ENCODE assay signal across 1 cellular context in the genomic region with DNA sequence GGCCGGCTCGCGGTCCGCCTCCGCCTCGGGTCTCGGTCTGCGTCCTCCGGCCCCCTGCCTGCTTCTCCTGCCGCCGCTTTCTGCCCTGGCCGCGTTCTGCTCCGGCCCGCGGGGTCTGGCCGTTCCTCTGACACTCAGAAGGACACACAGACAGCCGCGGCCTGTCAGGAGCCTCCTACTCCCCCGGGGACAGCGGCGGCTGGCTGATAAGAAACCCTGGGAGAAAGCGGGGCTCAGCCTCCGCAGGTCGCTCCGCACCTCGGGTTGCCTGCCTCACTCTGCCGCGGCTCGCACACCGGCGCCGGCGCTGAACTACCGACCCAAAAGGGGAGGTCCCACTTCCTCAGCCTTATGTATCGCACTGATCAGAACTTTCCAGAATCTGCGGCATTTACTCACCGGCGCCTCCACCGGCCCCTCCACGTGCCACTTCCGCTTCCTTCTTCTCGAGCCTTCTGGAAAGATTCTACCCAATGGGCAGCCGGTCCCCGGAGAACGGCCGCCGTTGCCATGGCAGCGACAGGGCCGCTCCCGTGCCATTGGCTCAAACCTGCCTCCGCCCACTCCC.
TF ChIP-seq lines count a peak whose summit lies in the region.

A gene (minus strand): TSS at position 322 of the 568 bp plus-strand sequence. CDS start 322 bp downstream, outside the sequence.

TF ChIP-seq in K562, 482 proteins besides CTCF, POLR2A, EP300 and RAD21 (continued from another document and continues in another):
- TF ChIP-seq SIN3A (IDR thresholded peaks at IDR 0.05; ENCODE audit: borderline replicate concordance in 2 of 2, control insufficient read depth in 1 of 2, low read depth in 2 of 2, low read length in 2 of 2) = peak in 1 of 2 experiments; percentile 13; a peak in 1 of 4 replicates
- TF ChIP-seq DACH1 (IDR thresholded peaks at IDR 0.05; ENCODE audit: partially characterized antibody) = no peak
- no peak for TF ChIP-seq ZNF584 (CRISPR knock-in tag; IDR thresholded peaks at IDR 0.05; ENCODE audit: low read depth)
- no peak for TF ChIP-seq ZNF224 (CRISPR knock-in tag; IDR thresholded peaks at IDR 0.05)
- TF ChIP-seq THRAP3 (IDR thresholded peaks at IDR 0.05; ENCODE audit: borderline replicate concordance) = no peak
- TF ChIP-seq ZNF134 (CRISPR knock-in tag; conservative IDR thresholded peaks at IDR 0.05) = no peak
- no peak for TF ChIP-seq ZFP1 (CRISPR knock-in tag; IDR thresholded peaks at IDR 0.05)
- no peak for TF ChIP-seq ZNF445 (CRISPR knock-in tag; IDR thresholded peaks at IDR 0.05; ENCODE audit: low read depth)
- TF ChIP-seq, protein P1, sequence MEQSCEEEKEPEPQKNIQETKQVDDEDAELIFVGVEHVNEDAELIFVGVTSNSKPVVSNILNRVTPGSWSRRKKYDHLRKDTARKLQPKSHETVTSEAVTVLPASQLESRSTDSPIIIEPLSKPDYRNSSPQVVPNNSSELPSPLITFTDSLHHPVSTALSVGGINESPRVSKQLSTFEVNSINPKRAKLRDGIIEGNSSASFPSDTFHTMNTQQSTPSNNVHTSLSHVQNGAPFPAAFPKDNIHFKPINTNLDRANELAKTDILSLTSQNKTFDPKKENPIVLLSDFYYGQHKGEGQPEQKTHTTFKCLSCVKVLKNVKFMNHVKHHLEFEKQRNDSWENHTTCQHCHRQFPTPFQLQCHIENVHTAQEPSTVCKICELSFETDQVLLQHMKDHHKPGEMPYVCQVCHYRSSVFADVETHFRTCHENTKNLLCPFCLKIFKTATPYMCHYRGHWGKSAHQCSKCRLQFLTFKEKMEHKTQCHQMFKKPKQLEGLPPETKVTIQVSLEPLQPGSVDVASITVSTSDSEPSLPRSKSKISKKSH (CRISPR knock-in tag; IDR thresholded peaks at IDR 0.05) = no peak
- TF ChIP-seq ETV5 (CRISPR knock-in tag; IDR thresholded peaks at IDR 0.05; ENCODE audit: low read depth) = no peak
- no peak for TF ChIP-seq TCF3 (CRISPR knock-in tag; IDR thresholded peaks at IDR 0.05)
- TF ChIP-seq TAF1 (IDR thresholded peaks at IDR 0.05; ENCODE audit: control insufficient read depth, extremely low read depth, insufficient read depth, low read length, severe bottlenecking) = peak; percentile 56
- TF ChIP-seq ZEB2 (IDR thresholded peaks at IDR 0.05) = 0 out of 2 replicates have a peak, but pooled peaks have one; percentile 26
- TF ChIP-seq ZNF551 (CRISPR knock-in tag; IDR thresholded peaks at IDR 0.05) = no peak
- no peak for TF ChIP-seq ZFPM2 (CRISPR knock-in tag; IDR thresholded peaks at IDR 0.05)
- no peak for TF ChIP-seq KAT8 (IDR thresholded peaks at IDR 0.05; ENCODE audit: low read depth)
- no peak for TF ChIP-seq ZNF165 (CRISPR knock-in tag; IDR thresholded peaks at IDR 0.05; ENCODE audit: borderline replicate concordance)
- no peak for TF ChIP-seq HDAC2 (IDR thresholded peaks at IDR 0.05)
- TF ChIP-seq CHD1 (IDR thresholded peaks at IDR 0.05; ENCODE audit: low read length) = no peak
- TF ChIP-seq, protein P2, sequence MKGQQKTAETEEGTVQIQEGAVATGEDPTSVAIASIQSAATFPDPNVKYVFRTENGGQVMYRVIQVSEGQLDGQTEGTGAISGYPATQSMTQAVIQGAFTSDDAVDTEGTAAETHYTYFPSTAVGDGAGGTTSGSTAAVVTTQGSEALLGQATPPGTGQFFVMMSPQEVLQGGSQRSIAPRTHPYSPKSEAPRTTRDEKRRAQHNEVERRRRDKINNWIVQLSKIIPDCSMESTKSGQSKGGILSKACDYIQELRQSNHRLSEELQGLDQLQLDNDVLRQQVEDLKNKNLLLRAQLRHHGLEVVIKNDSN (CRISPR knock-in tag; IDR thresholded peaks at IDR 0.05) = peak; percentile 79
- TF ChIP-seq KDM5B (IDR thresholded peaks at IDR 0.05; ENCODE audit: insufficient replicate concordance, low read depth, low read length) = peak; percentile 42
- peak; percentile 94 for TF ChIP-seq ELF1 (tag; IDR thresholded peaks at IDR 0.05)
- TF ChIP-seq NBN (IDR thresholded peaks at IDR 0.05; ENCODE audit: low read depth) = no peak
- no peak for TF ChIP-seq CAMTA2 (CRISPR knock-in tag; conservative IDR thresholded peaks at IDR 0.05)
- TF ChIP-seq NFE2L1 (tag; IDR thresholded peaks at IDR 0.05; ENCODE audit: borderline replicate concordance, low read depth) = no peak
- no peak for TF ChIP-seq CTBP1 (IDR thresholded peaks at IDR 0.05; ENCODE audit: borderline replicate concordance)
- no peak for TF ChIP-seq ZNF780A (CRISPR knock-in tag; IDR thresholded peaks at IDR 0.05)
- TF ChIP-seq EHMT2 (IDR thresholded peaks at IDR 0.05) = no peak
- TF ChIP-seq NFATC3 (IDR thresholded peaks at IDR 0.05) = no peak
- TF ChIP-seq, protein P3, sequence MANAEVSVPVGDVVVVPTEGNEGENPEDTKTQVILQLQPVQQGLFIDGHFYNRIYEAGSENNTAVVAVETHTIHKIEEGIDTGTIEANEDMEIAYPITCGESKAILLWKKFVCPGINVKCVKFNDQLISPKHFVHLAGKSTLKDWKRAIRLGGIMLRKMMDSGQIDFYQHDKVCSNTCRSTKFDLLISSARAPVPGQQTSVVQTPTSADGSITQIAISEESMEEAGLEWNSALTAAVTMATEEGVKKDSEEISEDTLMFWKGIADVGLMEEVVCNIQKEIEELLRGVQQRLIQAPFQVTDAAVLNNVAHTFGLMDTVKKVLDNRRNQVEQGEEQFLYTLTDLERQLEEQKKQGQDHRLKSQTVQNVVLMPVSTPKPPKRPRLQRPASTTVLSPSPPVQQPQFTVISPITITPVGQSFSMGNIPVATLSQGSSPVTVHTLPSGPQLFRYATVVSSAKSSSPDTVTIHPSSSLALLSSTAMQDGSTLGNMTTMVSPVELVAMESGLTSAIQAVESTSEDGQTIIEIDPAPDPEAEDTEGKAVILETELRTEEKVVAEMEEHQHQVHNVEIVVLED (CRISPR knock-in tag; IDR thresholded peaks at IDR 0.05) = no peak
- TF ChIP-seq, protein P4, sequence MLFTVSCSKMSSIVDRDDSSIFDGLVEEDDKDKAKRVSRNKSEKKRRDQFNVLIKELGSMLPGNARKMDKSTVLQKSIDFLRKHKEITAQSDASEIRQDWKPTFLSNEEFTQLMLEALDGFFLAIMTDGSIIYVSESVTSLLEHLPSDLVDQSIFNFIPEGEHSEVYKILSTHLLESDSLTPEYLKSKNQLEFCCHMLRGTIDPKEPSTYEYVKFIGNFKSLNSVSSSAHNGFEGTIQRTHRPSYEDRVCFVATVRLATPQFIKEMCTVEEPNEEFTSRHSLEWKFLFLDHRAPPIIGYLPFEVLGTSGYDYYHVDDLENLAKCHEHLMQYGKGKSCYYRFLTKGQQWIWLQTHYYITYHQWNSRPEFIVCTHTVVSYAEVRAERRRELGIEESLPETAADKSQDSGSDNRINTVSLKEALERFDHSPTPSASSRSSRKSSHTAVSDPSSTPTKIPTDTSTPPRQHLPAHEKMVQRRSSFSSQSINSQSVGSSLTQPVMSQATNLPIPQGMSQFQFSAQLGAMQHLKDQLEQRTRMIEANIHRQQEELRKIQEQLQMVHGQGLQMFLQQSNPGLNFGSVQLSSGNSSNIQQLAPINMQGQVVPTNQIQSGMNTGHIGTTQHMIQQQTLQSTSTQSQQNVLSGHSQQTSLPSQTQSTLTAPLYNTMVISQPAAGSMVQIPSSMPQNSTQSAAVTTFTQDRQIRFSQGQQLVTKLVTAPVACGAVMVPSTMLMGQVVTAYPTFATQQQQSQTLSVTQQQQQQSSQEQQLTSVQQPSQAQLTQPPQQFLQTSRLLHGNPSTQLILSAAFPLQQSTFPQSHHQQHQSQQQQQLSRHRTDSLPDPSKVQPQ (CRISPR knock-in tag; IDR thresholded peaks at IDR 0.05; ENCODE audit: borderline replicate concordance) = no peak
- peak; percentile 76 for TF ChIP-seq CXXC5 (CRISPR knock-in tag; IDR thresholded peaks at IDR 0.05)
- no peak for TF ChIP-seq GATAD2A (IDR thresholded peaks at IDR 0.05)
- TF ChIP-seq, protein P5, sequence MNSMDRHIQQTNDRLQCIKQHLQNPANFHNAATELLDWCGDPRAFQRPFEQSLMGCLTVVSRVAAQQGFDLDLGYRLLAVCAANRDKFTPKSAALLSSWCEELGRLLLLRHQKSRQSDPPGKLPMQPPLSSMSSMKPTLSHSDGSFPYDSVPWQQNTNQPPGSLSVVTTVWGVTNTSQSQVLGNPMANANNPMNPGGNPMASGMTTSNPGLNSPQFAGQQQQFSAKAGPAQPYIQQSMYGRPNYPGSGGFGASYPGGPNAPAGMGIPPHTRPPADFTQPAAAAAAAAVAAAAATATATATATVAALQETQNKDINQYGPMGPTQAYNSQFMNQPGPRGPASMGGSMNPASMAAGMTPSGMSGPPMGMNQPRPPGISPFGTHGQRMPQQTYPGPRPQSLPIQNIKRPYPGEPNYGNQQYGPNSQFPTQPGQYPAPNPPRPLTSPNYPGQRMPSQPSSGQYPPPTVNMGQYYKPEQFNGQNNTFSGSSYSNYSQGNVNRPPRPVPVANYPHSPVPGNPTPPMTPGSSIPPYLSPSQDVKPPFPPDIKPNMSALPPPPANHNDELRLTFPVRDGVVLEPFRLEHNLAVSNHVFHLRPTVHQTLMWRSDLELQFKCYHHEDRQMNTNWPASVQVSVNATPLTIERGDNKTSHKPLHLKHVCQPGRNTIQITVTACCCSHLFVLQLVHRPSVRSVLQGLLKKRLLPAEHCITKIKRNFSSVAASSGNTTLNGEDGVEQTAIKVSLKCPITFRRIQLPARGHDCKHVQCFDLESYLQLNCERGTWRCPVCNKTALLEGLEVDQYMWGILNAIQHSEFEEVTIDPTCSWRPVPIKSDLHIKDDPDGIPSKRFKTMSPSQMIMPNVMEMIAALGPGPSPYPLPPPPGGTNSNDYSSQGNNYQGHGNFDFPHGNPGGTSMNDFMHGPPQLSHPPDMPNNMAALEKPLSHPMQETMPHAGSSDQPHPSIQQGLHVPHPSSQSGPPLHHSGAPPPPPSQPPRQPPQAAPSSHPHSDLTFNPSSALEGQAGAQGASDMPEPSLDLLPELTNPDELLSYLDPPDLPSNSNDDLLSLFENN (IDR thresholded peaks at IDR 0.05; ENCODE audit: low read depth in 2 of 2, low read length in 2 of 2) = no peak
- no peak for TF ChIP-seq PCBP2 (IDR thresholded peaks at IDR 0.05; ENCODE audit: low read depth, low read length, poor library complexity, severe bottlenecking)
- TF ChIP-seq ARID2 (IDR thresholded peaks at IDR 0.05) = no peak
- TF ChIP-seq JUND (IDR thresholded peaks at IDR 0.05; ENCODE audit: borderline replicate concordance, low read depth, low read length) = no peak
- no peak for TF ChIP-seq JUND (tag; IDR thresholded peaks at IDR 0.05; ENCODE audit: borderline replicate concordance, low read depth, low read length)
- TF ChIP-seq ZNF347 (CRISPR knock-in tag; IDR thresholded peaks at IDR 0.05; ENCODE audit: low read depth) = no peak
- TF ChIP-seq MCM2 (IDR thresholded peaks at IDR 0.05; ENCODE audit: low read depth) = no peak
- TF ChIP-seq MBD2 (IDR thresholded peaks at IDR 0.05; ENCODE audit: borderline replicate concordance, low read depth) = no peak
- TF ChIP-seq TRIM24 (IDR thresholded peaks at IDR 0.05) = no peak
- no peak for TF ChIP-seq ILK (tag; IDR thresholded peaks at IDR 0.05; ENCODE audit: borderline replicate concordance, low read depth)
- TF ChIP-seq ZNF766 (CRISPR knock-in tag; conservative IDR thresholded peaks at IDR 0.05) = no peak
- TF ChIP-seq ZNF184 (CRISPR knock-in tag; IDR thresholded peaks at IDR 0.05) = no peak
- TF ChIP-seq ZNF707 (CRISPR knock-in tag; conservative IDR thresholded peaks at IDR 0.05) = no peak
- no peak for TF ChIP-seq ZC3H11A (IDR thresholded peaks at IDR 0.05; ENCODE audit: low read depth, low read length)
- peak in 1 of 2 experiments; percentile 96; a peak in 2 of 4 replicates for TF ChIP-seq HDAC1 (IDR thresholded peaks at IDR 0.05)
- no peak for TF ChIP-seq MEF2D (tag; conservative IDR thresholded peaks at IDR 0.05; ENCODE audit: low read depth)
- TF ChIP-seq HNRNPL (IDR thresholded peaks at IDR 0.05; ENCODE audit: low read depth, low read length) = no peak
- TF ChIP-seq NCOA6 (IDR thresholded peaks at IDR 0.05) = no peak
- no peak for TF ChIP-seq BRD9 (IDR thresholded peaks at IDR 0.05; ENCODE audit: low read depth, partially characterized antibody)
- peak; percentile 89 for TF ChIP-seq POLR2G (IDR thresholded peaks at IDR 0.05; ENCODE audit: low read depth, low read length)
- TF ChIP-seq ZNF77 (CRISPR knock-in tag; IDR thresholded peaks at IDR 0.05) = no peak
- TF ChIP-seq ZBTB8A (IDR thresholded peaks at IDR 0.05; ENCODE audit: partially characterized antibody) = no peak
- peak; percentile 42 for TF ChIP-seq L3MBTL2 (IDR thresholded peaks at IDR 0.05)
- no peak for TF ChIP-seq ZNF695 (CRISPR knock-in tag; IDR thresholded peaks at IDR 0.05)
- TF ChIP-seq, protein P6, sequence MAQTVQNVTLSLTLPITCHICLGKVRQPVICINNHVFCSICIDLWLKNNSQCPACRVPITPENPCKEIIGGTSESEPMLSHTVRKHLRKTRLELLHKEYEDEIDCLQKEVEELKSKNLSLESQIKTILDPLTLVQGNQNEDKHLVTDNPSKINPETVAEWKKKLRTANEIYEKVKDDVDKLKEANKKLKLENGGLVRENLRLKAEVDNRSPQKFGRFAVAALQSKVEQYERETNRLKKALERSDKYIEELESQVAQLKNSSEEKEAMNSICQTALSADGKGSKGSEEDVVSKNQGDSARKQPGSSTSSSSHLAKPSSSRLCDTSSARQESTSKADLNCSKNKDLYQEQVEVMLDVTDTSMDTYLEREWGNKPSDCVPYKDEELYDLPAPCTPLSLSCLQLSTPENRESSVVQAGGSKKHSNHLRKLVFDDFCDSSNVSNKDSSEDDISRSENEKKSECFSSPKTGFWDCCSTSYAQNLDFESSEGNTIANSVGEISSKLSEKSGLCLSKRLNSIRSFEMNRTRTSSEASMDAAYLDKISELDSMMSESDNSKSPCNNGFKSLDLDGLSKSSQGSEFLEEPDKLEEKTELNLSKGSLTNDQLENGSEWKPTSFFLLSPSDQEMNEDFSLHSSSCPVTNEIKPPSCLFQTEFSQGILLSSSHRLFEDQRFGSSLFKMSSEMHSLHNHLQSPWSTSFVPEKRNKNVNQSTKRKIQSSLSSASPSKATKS (CRISPR knock-in tag; IDR thresholded peaks at IDR 0.05) = no peak
- TF ChIP-seq, protein P7, sequence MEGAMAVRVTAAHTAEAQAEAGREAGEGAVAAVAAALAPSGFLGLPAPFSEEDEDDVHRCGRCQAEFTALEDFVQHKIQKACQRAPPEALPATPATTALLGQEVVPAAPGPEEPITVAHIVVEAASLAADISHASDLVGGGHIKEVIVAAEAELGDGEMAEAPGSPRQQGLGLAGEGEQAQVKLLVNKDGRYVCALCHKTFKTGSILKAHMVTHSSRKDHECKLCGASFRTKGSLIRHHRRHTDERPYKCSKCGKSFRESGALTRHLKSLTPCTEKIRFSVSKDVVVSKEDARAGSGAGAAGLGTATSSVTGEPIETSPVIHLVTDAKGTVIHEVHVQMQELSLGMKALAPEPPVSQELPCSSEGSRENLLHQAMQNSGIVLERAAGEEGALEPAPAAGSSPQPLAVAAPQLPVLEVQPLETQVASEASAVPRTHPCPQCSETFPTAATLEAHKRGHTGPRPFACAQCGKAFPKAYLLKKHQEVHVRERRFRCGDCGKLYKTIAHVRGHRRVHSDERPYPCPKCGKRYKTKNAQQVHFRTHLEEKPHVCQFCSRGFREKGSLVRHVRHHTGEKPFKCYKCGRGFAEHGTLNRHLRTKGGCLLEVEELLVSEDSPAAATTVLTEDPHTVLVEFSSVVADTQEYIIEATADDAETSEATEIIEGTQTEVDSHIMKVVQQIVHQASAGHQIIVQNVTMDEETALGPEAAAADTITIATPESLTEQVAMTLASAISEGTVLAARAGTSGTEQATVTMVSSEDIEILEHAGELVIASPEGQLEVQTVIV (CRISPR knock-in tag; IDR thresholded peaks at IDR 0.05; ENCODE audit: borderline replicate concordance) = no peak
- TF ChIP-seq EWSR1 (IDR thresholded peaks at IDR 0.05; ENCODE audit: borderline replicate concordance, low read depth, partially characterized antibody) = no peak
- no peak for TF ChIP-seq ZNF311 (CRISPR knock-in tag; IDR thresholded peaks at IDR 0.05)
- TF ChIP-seq ZC3H8 (IDR thresholded peaks at IDR 0.05) = no peak
- TF ChIP-seq FIP1L1 (IDR thresholded peaks at IDR 0.05; ENCODE audit: low read depth, low read length, poor library complexity, severe bottlenecking) = no peak
